1 cellular context compared by ENCODE assay signal in the genomic region with DNA sequence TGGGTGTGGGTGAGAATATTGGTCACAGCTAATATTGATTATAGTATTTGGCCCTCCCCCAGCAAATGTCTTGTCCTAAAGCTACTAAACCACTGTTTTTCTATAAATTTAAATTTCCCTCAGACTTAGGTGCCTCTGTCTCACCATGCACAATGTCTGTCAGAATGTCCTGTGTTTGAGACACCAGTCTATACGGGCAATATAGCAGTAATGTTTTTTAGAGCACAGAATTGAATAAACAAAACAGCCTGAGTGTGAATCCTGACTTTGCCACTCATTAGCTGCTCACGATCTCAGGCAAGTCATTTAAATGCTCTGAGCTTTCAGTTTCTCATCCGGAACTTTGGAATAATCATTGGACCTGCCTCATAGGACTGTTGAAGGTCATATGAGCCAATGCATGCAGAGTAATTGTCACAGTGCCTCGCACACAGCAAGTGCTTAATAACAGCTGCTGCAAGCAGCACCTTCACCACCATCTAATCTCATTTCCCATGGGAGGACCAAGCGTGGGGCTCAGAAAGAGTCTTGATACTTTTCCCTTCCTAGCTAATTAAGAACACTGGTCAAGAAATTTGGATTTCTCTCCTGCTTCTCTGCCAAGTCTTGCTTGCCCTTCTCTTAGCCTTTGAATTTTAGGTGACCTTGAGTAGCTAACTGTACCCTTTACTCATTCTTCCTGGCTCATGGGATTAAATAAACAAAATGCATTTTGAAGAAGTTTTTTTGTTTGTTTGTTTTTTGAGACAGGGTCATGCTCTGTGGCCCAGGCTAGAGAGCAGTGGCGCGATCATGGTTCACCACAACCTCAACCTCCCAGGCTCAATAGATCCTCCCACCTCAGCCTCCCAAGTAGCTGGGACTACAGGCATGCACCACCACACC.
TF ChIP-seq lines count a peak whose summit lies in the region.

No MANE protein-coding gene starts in this region.

TF ChIP-seq in HepG2, 621 proteins besides CTCF, POLR2A, EP300 and RAD21 (continued from another document):
- TF ChIP-seq PREB (CRISPR knock-in tag; IDR thresholded peaks at IDR 0.05) (no peak), HNF4G (IDR thresholded peaks at IDR 0.05; ENCODE audit: borderline replicate concordance, low read depth, low read length) (peak; percentile 16; the same call in 1 of the 2 replicates), HNF4G (CRISPR knock-in tag; IDR thresholded peaks at IDR 0.05; ENCODE audit: borderline replicate concordance, low read depth) (no peak), KDM1A (CRISPR knock-in tag; IDR thresholded peaks at IDR 0.05) (0 out of 2 replicates have a peak, but pooled peaks have one; percentile 33), ZNF264 (CRISPR knock-in tag; IDR thresholded peaks at IDR 0.05) (peak; percentile 16; the same call in 1 of the 2 replicates), NCOR1 (IDR thresholded peaks at IDR 0.05; ENCODE audit: borderline replicate concordance, low read length) (peak; percentile 73), ATF7-NPFF (CRISPR knock-in tag; IDR thresholded peaks at IDR 0.05; ENCODE audit: low read depth) (peak; percentile 18; the same call in 1 of the 2 replicates), TBX3 (IDR thresholded peaks at IDR 0.05; ENCODE audit: borderline replicate concordance) (peak; percentile 14; the same call in 1 of the 2 replicates), MIXL1 (CRISPR knock-in tag; IDR thresholded peaks at IDR 0.05) (0 out of 2 replicates have a peak, but pooled peaks have one; percentile 54), ZKSCAN5 (CRISPR knock-in tag; IDR thresholded peaks at IDR 0.05) (no peak; the same call in 1 of the 2 replicates), ZNF121 (CRISPR knock-in tag; IDR thresholded peaks at IDR 0.05) (peak; percentile 94), DMAP1 (CRISPR knock-in tag; IDR thresholded peaks at IDR 0.05) (0 out of 2 replicates have a peak, but pooled peaks have one; percentile 17), ZFAT (CRISPR knock-in tag; conservative IDR thresholded peaks at IDR 0.05) (no peak), ZNF878 (CRISPR knock-in tag; IDR thresholded peaks at IDR 0.05) (peak; percentile 73; the same call in 1 of the 2 replicates), ZSCAN21 (CRISPR knock-in tag; IDR thresholded peaks at IDR 0.05; ENCODE audit: borderline replicate concordance) (peak; percentile 76; the same call in 1 of the 2 replicates), POLR2G (IDR thresholded peaks at IDR 0.05; ENCODE audit: low read depth, low read length) (peak; percentile 50), NFIC (IDR thresholded peaks at IDR 0.05; ENCODE audit: low read length) (peak; percentile 27; the same call in 1 of the 2 replicates), ZMYM3 (CRISPR knock-in tag; IDR thresholded peaks at IDR 0.05) (peak; percentile 74; the same call in 1 of the 2 replicates), ESRRA (CRISPR knock-in tag; IDR thresholded peaks at IDR 0.05; ENCODE audit: low read depth) (peak; percentile 97), CEBPG (CRISPR knock-in tag; IDR thresholded peaks at IDR 0.05) (peak; percentile 35; the same call in 1 of the 2 replicates), ZSCAN25 (CRISPR knock-in tag; IDR thresholded peaks at IDR 0.05) (no peak), ZNF607 (CRISPR knock-in tag; IDR thresholded peaks at IDR 0.05; ENCODE audit: borderline replicate concordance) (peak; percentile 58; the same call in 1 of the 2 replicates), FOXP1 (IDR thresholded peaks at IDR 0.05) (no peak), FOXP1 (CRISPR knock-in tag; IDR thresholded peaks at IDR 0.05) (peak; percentile 61), SUZ12 (IDR thresholded peaks at IDR 0.05; ENCODE audit: low read depth, low read length) (no peak), ZNF777 (CRISPR knock-in tag; IDR thresholded peaks at IDR 0.05) (0 out of 2 replicates have a peak, but pooled peaks have one; percentile 25), FOXK1 (CRISPR knock-in tag; IDR thresholded peaks at IDR 0.05; ENCODE audit: borderline replicate concordance, low read depth) (peak; percentile 13; the same call in 1 of the 2 replicates), NR2C2 (CRISPR knock-in tag; IDR thresholded peaks at IDR 0.05; ENCODE audit: borderline replicate concordance) (peak; percentile 57; the same call in 1 of the 2 replicates), ISL2 (CRISPR knock-in tag; IDR thresholded peaks at IDR 0.05) (peak; percentile 54), ZEB1 (IDR thresholded peaks at IDR 0.05; ENCODE audit: insufficient replicate concordance, low read depth) (peak; percentile 31), ZNF589 (CRISPR knock-in tag; conservative IDR thresholded peaks at IDR 0.05) (no peak), THAP11 (CRISPR knock-in tag; IDR thresholded peaks at IDR 0.05) (peak; percentile 41; the same call in 1 of the 2 replicates), FOSL2 (CRISPR knock-in tag; IDR thresholded peaks at IDR 0.05) (0 out of 2 replicates have a peak, but pooled peaks have one; percentile 11), IRF9 (CRISPR knock-in tag; IDR thresholded peaks at IDR 0.05; ENCODE audit: borderline replicate concordance) (0 out of 2 replicates have a peak, but pooled peaks have one; percentile 48), BCL6 (CRISPR knock-in tag; IDR thresholded peaks at IDR 0.05) (peak; percentile 32), ZNF563 (CRISPR knock-in tag; IDR thresholded peaks at IDR 0.05) (0 out of 2 replicates have a peak, but pooled peaks have one; percentile 36), ZNF317 (CRISPR knock-in tag; IDR thresholded peaks at IDR 0.05) (0 out of 2 replicates have a peak, but pooled peaks have one; percentile 22), HDAC6 (IDR thresholded peaks at IDR 0.05; ENCODE audit: low read depth, low read length) (no peak), BRD4 (CRISPR knock-in tag; IDR thresholded peaks at IDR 0.05) (no peak)
- TF ChIP-seq, protein P1, sequence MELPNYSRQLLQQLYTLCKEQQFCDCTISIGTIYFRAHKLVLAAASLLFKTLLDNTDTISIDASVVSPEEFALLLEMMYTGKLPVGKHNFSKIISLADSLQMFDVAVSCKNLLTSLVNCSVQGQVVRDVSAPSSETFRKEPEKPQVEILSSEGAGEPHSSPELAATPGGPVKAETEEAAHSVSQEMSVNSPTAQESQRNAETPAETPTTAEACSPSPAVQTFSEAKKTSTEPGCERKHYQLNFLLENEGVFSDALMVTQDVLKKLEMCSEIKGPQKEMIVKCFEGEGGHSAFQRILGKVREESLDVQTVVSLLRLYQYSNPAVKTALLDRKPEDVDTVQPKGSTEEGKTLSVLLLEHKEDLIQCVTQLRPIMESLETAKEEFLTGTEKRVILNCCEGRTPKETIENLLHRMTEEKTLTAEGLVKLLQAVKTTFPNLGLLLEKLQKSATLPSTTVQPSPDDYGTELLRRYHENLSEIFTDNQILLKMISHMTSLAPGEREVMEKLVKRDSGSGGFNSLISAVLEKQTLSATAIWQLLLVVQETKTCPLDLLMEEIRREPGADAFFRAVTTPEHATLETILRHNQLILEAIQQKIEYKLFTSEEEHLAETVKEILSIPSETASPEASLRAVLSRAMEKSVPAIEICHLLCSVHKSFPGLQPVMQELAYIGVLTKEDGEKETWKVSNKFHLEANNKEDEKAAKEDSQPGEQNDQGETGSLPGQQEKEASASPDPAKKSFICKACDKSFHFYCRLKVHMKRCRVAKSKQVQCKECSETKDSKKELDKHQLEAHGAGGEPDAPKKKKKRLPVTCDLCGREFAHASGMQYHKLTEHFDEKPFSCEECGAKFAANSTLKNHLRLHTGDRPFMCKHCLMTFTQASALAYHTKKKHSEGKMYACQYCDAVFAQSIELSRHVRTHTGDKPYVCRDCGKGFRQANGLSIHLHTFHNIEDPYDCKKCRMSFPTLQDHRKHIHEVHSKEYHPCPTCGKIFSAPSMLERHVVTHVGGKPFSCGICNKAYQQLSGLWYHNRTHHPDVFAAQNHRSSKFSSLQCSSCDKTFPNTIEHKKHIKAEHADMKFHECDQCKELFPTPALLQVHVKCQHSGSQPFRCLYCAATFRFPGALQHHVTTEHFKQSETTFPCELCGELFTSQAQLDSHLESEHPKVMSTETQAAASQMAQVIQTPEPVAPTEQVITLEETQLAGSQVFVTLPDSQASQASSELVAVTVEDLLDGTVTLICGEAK (IDR thresholded peaks at IDR 0.05), result no peak
- TF ChIP-seq, protein P1 (CRISPR knock-in tag; IDR thresholded peaks at IDR 0.05), result no peak
- TF ChIP-seq, protein P2, sequence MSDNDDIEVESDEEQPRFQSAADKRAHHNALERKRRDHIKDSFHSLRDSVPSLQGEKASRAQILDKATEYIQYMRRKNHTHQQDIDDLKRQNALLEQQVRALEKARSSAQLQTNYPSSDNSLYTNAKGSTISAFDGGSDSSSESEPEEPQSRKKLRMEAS (IDR thresholded peaks at IDR 0.05), result no peak; the same call in 1 of the 2 replicates
- TF ChIP-seq, protein P3, sequence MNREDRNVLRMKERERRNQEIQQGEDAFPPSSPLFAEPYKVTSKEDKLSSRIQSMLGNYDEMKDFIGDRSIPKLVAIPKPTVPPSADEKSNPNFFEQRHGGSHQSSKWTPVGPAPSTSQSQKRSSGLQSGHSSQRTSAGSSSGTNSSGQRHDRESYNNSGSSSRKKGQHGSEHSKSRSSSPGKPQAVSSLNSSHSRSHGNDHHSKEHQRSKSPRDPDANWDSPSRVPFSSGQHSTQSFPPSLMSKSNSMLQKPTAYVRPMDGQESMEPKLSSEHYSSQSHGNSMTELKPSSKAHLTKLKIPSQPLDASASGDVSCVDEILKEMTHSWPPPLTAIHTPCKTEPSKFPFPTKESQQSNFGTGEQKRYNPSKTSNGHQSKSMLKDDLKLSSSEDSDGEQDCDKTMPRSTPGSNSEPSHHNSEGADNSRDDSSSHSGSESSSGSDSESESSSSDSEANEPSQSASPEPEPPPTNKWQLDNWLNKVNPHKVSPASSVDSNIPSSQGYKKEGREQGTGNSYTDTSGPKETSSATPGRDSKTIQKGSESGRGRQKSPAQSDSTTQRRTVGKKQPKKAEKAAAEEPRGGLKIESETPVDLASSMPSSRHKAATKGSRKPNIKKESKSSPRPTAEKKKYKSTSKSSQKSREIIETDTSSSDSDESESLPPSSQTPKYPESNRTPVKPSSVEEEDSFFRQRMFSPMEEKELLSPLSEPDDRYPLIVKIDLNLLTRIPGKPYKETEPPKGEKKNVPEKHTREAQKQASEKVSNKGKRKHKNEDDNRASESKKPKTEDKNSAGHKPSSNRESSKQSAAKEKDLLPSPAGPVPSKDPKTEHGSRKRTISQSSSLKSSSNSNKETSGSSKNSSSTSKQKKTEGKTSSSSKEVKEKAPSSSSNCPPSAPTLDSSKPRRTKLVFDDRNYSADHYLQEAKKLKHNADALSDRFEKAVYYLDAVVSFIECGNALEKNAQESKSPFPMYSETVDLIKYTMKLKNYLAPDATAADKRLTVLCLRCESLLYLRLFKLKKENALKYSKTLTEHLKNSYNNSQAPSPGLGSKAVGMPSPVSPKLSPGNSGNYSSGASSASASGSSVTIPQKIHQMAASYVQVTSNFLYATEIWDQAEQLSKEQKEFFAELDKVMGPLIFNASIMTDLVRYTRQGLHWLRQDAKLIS (CRISPR knock-in tag; IDR thresholded peaks at IDR 0.05), result peak; percentile 86; the same call in 1 of the 2 replicates
- TF ChIP-seq, protein P4, sequence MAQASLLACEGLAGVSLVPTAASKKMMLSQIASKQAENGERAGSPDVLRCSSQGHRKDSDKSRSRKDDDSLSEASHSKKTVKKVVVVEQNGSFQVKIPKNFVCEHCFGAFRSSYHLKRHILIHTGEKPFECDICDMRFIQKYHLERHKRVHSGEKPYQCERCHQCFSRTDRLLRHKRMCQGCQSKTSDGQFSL (CRISPR knock-in tag; IDR thresholded peaks at IDR 0.05), result no peak
TF ChIP-seq in HepG2: peak in this region for 112.
